ENCODE assay signal across 8 cellular contexts in genomic region chr3:149128856-149129255, GRCh38. TPM values are rescaled to one million over a fixed set of nuclear protein-coding genes. Genes with fewer than 3 reads are reported as not detected.
A peak's percentile ranks its signal among the peaks of the same experiment; 100 is the strongest.
DNase-seq lines count a peak whose midpoint lies in the region; ATAC-seq and TF ChIP-seq lines count a peak whose summit lies in the region.

No MANE protein-coding gene starts in this region.

- peaks cover 32% of the 10 kb centered on the region for H3K4me1 Mint-ChIP-seq in activated T-helper 2 cell treated with anti-CD3 and anti-CD28 coated beads, Interferon-gamma antibody, Interleukin-2, Interleukin-4, amounts not matched to agents 10 μg/mL and 5 μg/mL and 100 μg/mL, durations not matched to agents 14 hours and 24 hours and 36 hours (ENCODE audit: low read depth)

- H3K4me1 ChIP-seq in cardiac muscle cell (ENCODE audit: low read depth), result peaks cover 7% of the 10 kb centered on the region
- peaks cover 0 to 36% (median 19%) of the 10 kb centered on the region in 4 donors for H3K4me1 ChIP-seq in tibial artery

- H3K27me3 ChIP-seq in cardiac muscle cell (no peaks in the 10 kb centered on the region), tibial artery (no peaks in the 10 kb centered on the region)

- peak overlapping the region; percentile 65 for H3K27ac Mint-ChIP-seq in activated T-helper 2 cell treated with anti-CD3 and anti-CD28 coated beads, Interferon-gamma antibody, Interleukin-2, Interleukin-4, amounts not matched to agents 10 μg/mL and 5 μg/mL and 100 μg/mL, durations not matched to agents 14 hours and 24 hours and 36 hours

- TF ChIP-seq CTCF in cardiac muscle cell (IDR thresholded peaks at IDR 0.05; ENCODE audit: low read depth, low read length) (no peak), tibial artery (IDR thresholded peaks at IDR 0.05) (no peak)

- H3K36me3 ChIP-seq in cardiac muscle cell (no peaks in the 10 kb centered on the region), tibial artery (no peaks in the 10 kb centered on the region)

- peaks cover 27% of the 10 kb centered on the region for H3K27me3 Mint-ChIP-seq in activated T-helper 2 cell treated with anti-CD3 and anti-CD28 coated beads, Interferon-gamma antibody, Interleukin-2, Interleukin-4, amounts not matched to agents 10 μg/mL and 5 μg/mL and 100 μg/mL, durations not matched to agents 14 hours and 24 hours and 36 hours (ENCODE audit: low read depth)

- H3K36me3 Mint-ChIP-seq in activated T-helper 2 cell treated with anti-CD3 and anti-CD28 coated beads, Interferon-gamma antibody, Interleukin-2, Interleukin-4, amounts not matched to agents 10 μg/mL and 5 μg/mL and 100 μg/mL, durations not matched to agents 14 hours and 24 hours and 36 hours (ENCODE audit: low read depth), result peaks cover 22% of the 10 kb centered on the region

- H3K4me3 ChIP-seq in cardiac muscle cell (peak overlapping the region; percentile 76), tibial artery (peak overlapping the region; percentile 81 to 95)

- no peak for ATAC-seq in Right ventricle myocardium superior (ENCODE audit: poor library complexity)

- H3K27ac ChIP-seq in cardiac muscle cell (no peak overlapping the region), tibial artery (peak overlapping the region; percentile 82 to 87)

- DNase-seq in cardiac muscle cell (ENCODE audit: low read depth in 1 of 2, low spot score in 1 of 2) (no peak), Right ventricle myocardium superior (no peak), left kidney (ENCODE audit: low read depth, low spot score) (peak; percentile 15), tibial artery (no peak), NCI-H187 (lab: John Stamatoyannopoulos, UW) (no peak), cerebellum (ENCODE audit: low spot score) (no peak), HuH-7 (ENCODE audit: low spot score) (no peak)
- DNase-seq in activated T-helper 2 cell treated with anti-CD3 and anti-CD28 coated beads, Interferon-gamma antibody, Interleukin-2, Interleukin-4, amounts not matched to agents 10 μg/mL and 5 μg/mL and 100 μg/mL, durations not matched to agents 14 hours and 24 hours and 36 hours (ENCODE audit: low spot score), result no peak

- H3K9me3 ChIP-seq in cardiac muscle cell (ENCODE audit: low read depth), result no peaks in the 10 kb centered on the region
- no peaks in the 10 kb centered on the region for H3K9me3 ChIP-seq in tibial artery

- H3K9me3 Mint-ChIP-seq in activated T-helper 2 cell treated with anti-CD3 and anti-CD28 coated beads, Interferon-gamma antibody, Interleukin-2, Interleukin-4, amounts not matched to agents 10 μg/mL and 5 μg/mL and 100 μg/mL, durations not matched to agents 14 hours and 24 hours and 36 hours, result no peaks in the 10 kb centered on the region

- intact Hi-C loops in Right ventricle myocardium superior (cut with DNase I), result no loop called here
- intact Hi-C loops in activated T-helper 2 cell treated with anti-CD3 and anti-CD28 coated beads, Interferon-gamma antibody, Interleukin-2, Interleukin-4, amounts not matched to agents 10 μg/mL and 5 μg/mL and 100 μg/mL, durations not matched to agents 14 hours and 24 hours and 36 hours (cut with micrococcal nuclease), result loop anchor here (1.0 kb wide), 2 partner anchors 43 to 138 kb away; partner anchors contain the start of genes GYG1 and HLTF
- intact Hi-C loops in tibial artery (cut with DNase I; ENCODE audit: low total_unique reads), result loop anchor here (5.0 to 10.0 kb wide), 2 partner anchors 37 to 366 kb away; no protein-coding TSS in a partner anchor

- H3K4me3 Mint-ChIP-seq in activated T-helper 2 cell treated with anti-CD3 and anti-CD28 coated beads, Interferon-gamma antibody, Interleukin-2, Interleukin-4, amounts not matched to agents 10 μg/mL and 5 μg/mL and 100 μg/mL, durations not matched to agents 14 hours and 24 hours and 36 hours (ENCODE audit: low read depth), result peak overlapping the region; percentile 90

RNA-seq across cellular contexts. Expression of gene HPS3, which starts 0.6 kb away (rescaled TPM):
- 9.5 and 13.0 TPM in 2 replicates for total RNA-seq in cardiac muscle cell
- 12.9 and 13.3 TPM in 2 replicates for polyA plus RNA-seq in cardiac muscle cell
- total RNA-seq in Right ventricle myocardium superior, result 5.2 TPM
- total RNA-seq in activated T-helper 2 cell treated with anti-CD3 and anti-CD28 coated beads, Interferon-gamma antibody, Interleukin-2, Interleukin-4, amounts not matched to agents 10 μg/mL and 5 μg/mL and 100 μg/mL, durations not matched to agents 14 hours and 24 hours and 36 hours, result 20.2 and 24.4 TPM in 2 replicates
- 24.1 TPM for total RNA-seq in cerebellum

RNA-seq across cellular contexts. Expression of gene HLTF, which starts 42.5 kb away (rescaled TPM):
- total RNA-seq in cardiac muscle cell (31.0 and 52.8 TPM in 2 replicates), Right ventricle myocardium superior (26.4 TPM), cerebellum (99.1 TPM)
- 43.3 and 46.2 TPM in 2 replicates for polyA plus RNA-seq in cardiac muscle cell
- 20.8 and 23.9 TPM in 2 replicates for total RNA-seq in activated T-helper 2 cell treated with anti-CD3 and anti-CD28 coated beads, Interferon-gamma antibody, Interleukin-2, Interleukin-4, amounts not matched to agents 10 μg/mL and 5 μg/mL and 100 μg/mL, durations not matched to agents 14 hours and 24 hours and 36 hours
